ENCODE assay signal across 8 cellular contexts in the genomic region with DNA sequence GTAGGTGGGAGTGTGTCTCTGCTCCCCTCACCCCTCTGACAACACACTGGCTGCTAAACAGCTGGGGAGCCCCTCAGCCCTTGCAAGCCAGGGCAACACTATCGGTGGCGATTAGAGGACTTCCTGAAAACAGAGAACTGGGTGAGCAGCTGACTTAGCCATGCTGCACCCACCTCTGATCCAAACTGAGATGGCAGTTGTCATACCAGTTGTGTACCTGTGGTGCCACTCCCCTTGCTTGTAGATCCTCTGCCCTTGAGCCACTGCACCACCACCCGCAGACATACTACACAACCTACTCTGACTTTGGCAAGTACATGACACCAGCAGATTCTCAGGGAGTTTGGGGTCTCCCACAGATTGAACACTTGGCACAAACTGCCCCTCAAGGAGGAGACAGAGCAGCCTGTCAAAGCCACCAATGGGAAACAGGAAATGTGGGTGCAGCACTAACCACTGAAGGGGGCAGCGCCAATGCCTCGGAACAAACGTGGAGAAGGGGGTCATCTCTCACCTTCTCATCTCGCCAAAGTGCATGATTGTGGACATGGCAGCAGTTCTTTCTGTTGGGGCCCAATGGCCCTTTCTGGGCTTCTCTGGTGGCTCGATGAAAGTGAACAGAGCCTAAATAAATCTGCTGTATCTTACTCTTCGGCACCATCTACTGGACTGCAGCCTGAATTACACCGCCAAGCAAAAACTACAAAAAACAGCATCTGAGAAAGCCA.
A peak's percentile ranks its signal among the peaks of the same experiment; 100 is the strongest.
DNase-seq lines count a peak whose midpoint lies in the region; ATAC-seq and TF ChIP-seq lines count a peak whose summit lies in the region.

No MANE protein-coding gene starts in this region.

- peaks cover 10% of the 10 kb centered on the region for H3K4me1 Mint-ChIP-seq in activated CD8-positive, alpha-beta memory T cell treated with anti-CD3 and anti-CD28 coated beads, Interleukin-2, amount 10 ng/mL, durations not matched to agents 7 days and 5 days
- H3K4me1 Mint-ChIP-seq in stimulated activated memory B cell treated with anti-CD40 and anti-IgM and Interleukin-4, amounts not matched to agents 10 μg/mL and 1 μg/mL and 100 μg/mL, for 72 hours, result no peaks in the 10 kb centered on the region

- CTCF ChIA-PET in activated CD8-positive, alpha-beta memory T cell treated with anti-CD3 and anti-CD28 coated beads, Interleukin-2, amount 10 ng/mL, durations not matched to agents 7 days and 5 days (lab: Charles Lee), result interaction anchor here (0.7 to 1.2 kb wide), 6 partner anchors 11 to 571 kb away, joined by 3 to 5 read pairs (median 3); partner anchors contain the start of gene CBR4

- peak; percentile 71 for ATAC-seq in activated CD8-positive, alpha-beta memory T cell treated with anti-CD3 and anti-CD28 coated beads, Interleukin-2, amount 10 ng/mL, durations not matched to agents 7 days and 5 days
- ATAC-seq in HG03439 (IDR thresholded peaks at IDR 0.05; ENCODE audit: unreplicated experiment) (peak; percentile 77), HG03457 (IDR thresholded peaks at IDR 0.05; ENCODE audit: unreplicated experiment) (no peak)
- ATAC-seq in stimulated activated memory B cell treated with anti-CD40 and anti-IgM and Interleukin-4, amounts not matched to agents 10 μg/mL and 1 μg/mL and 100 μg/mL, for 72 hours, result no peak

- peaks cover 5% of the 10 kb centered on the region for H3K36me3 Mint-ChIP-seq in activated CD8-positive, alpha-beta memory T cell treated with anti-CD3 and anti-CD28 coated beads, Interleukin-2, amount 10 ng/mL, durations not matched to agents 7 days and 5 days
- peaks cover 34% of the 10 kb centered on the region for H3K36me3 Mint-ChIP-seq in stimulated activated memory B cell treated with anti-CD40 and anti-IgM and Interleukin-4, amounts not matched to agents 10 μg/mL and 1 μg/mL and 100 μg/mL, for 72 hours

- H3K27ac ChIP-seq in coronary artery, result no peak overlapping the region

- peak; percentile 56 for DNase-seq in activated CD8-positive, alpha-beta memory T cell treated with anti-CD3 and anti-CD28 coated beads, Interleukin-2, amount 10 ng/mL, durations not matched to agents 7 days and 5 days
- DNase-seq in activated CD8-positive, alpha-beta memory T cell treated with anti-CD3 and anti-CD28 coated beads, Interleukin-2, amount 50 U/mL, for 48 hours, result no peak
- DNase-seq in SHP77 treated with DMSO at 0.1 percent for 48 hours (lab: John Stamatoyannopoulos, UW) (peak; percentile 3), coronary artery (ENCODE audit: low spot score) (no peak), mucosa of gallbladder (ENCODE audit: low spot score) (peak; percentile 14)

- H3K4me3 Mint-ChIP-seq in activated CD8-positive, alpha-beta memory T cell treated with anti-CD3 and anti-CD28 coated beads, Interleukin-2, amount 10 ng/mL, durations not matched to agents 7 days and 5 days, result no peak overlapping the region
- H3K4me3 Mint-ChIP-seq in stimulated activated memory B cell treated with anti-CD40 and anti-IgM and Interleukin-4, amounts not matched to agents 10 μg/mL and 1 μg/mL and 100 μg/mL, for 72 hours, result no peak overlapping the region

- H3K9me3 Mint-ChIP-seq in activated CD8-positive, alpha-beta memory T cell treated with anti-CD3 and anti-CD28 coated beads, Interleukin-2, amount 10 ng/mL, durations not matched to agents 7 days and 5 days (ENCODE audit: low read depth), result no peaks in the 10 kb centered on the region
- peaks cover 8% of the 10 kb centered on the region for H3K9me3 Mint-ChIP-seq in stimulated activated memory B cell treated with anti-CD40 and anti-IgM and Interleukin-4, amounts not matched to agents 10 μg/mL and 1 μg/mL and 100 μg/mL, for 72 hours

- no peak overlapping the region for H3K4me3 ChIP-seq in coronary artery

- no peaks in the 10 kb centered on the region for H3K27me3 Mint-ChIP-seq in activated CD8-positive, alpha-beta memory T cell treated with anti-CD3 and anti-CD28 coated beads, Interleukin-2, amount 10 ng/mL, durations not matched to agents 7 days and 5 days
- H3K27me3 Mint-ChIP-seq in stimulated activated memory B cell treated with anti-CD40 and anti-IgM and Interleukin-4, amounts not matched to agents 10 μg/mL and 1 μg/mL and 100 μg/mL, for 72 hours, result no peaks in the 10 kb centered on the region

- peak overlapping the region; percentile 50 for H3K27ac Mint-ChIP-seq in activated CD8-positive, alpha-beta memory T cell treated with anti-CD3 and anti-CD28 coated beads, Interleukin-2, amount 10 ng/mL, durations not matched to agents 7 days and 5 days
- H3K27ac Mint-ChIP-seq in stimulated activated memory B cell treated with anti-CD40 and anti-IgM and Interleukin-4, amounts not matched to agents 10 μg/mL and 1 μg/mL and 100 μg/mL, for 72 hours, result no peak overlapping the region

- TF ChIP-seq CTCF in coronary artery (IDR thresholded peaks at IDR 0.05), result peak; percentile 14

Comparison
In these comparisons a context has a peak if more than half of its experiments do, and no peak if none do; other contexts are left out.
1. DNase-seq: peak in activated CD8-positive, alpha-beta memory T cell treated with anti-CD3 and anti-CD28 coated beads, Interleukin-2, amount 10 ng/mL, durations not matched to agents 7 days and 5 days (single experiment), SHP77 treated with DMSO at 0.1 percent for 48 hours (single experiment) and mucosa of gallbladder (single experiment); none in activated CD8-positive, alpha-beta memory T cell treated with anti-CD3 and anti-CD28 coated beads, Interleukin-2, amount 50 U/mL, for 48 hours (single experiment) and coronary artery (single experiment).
2. ATAC-seq: peak in activated CD8-positive, alpha-beta memory T cell treated with anti-CD3 and anti-CD28 coated beads, Interleukin-2, amount 10 ng/mL, durations not matched to agents 7 days and 5 days (single experiment) and HG03439 (single experiment); none in HG03457 (single experiment) and stimulated activated memory B cell treated with anti-CD40 and anti-IgM and Interleukin-4, amounts not matched to agents 10 μg/mL and 1 μg/mL and 100 μg/mL, for 72 hours (single experiment).